In genomic region chr13:78827471-78827870, GRCh38 we compare ENCODE assay signal across 2 cellular contexts.
TF ChIP-seq lines count a peak whose summit lies in the region.

No MANE protein-coding gene starts in this region.

TF ChIP-seq in SK-N-SH, 30 proteins besides CTCF, POLR2A, EP300 and RAD21 (continued from another document):
- peak; percentile 32; the same call in 1 of the 2 replicates for TF ChIP-seq USF1 (IDR thresholded peaks at IDR 0.05; ENCODE audit: borderline replicate concordance, low read depth)

TF ChIP-seq in SK-N-SH treated with all-trans-retinoic acid at 6 μM for 48 hours, 23 proteins besides CTCF, POLR2A, EP300 and RAD21 (continued from another document):
- TF ChIP-seq PATZ1 (CRISPR knock-in tag; IDR thresholded peaks at IDR 0.05; ENCODE audit: borderline replicate concordance) (no peak), CREB5 (CRISPR knock-in tag; IDR thresholded peaks at IDR 0.05; ENCODE audit: low read depth) (no peak), ZFP30 (CRISPR knock-in tag; IDR thresholded peaks at IDR 0.05) (no peak), ZNF70 (CRISPR knock-in tag; IDR thresholded peaks at IDR 0.05) (no peak), TSHZ2 (CRISPR knock-in tag; IDR thresholded peaks at IDR 0.05) (no peak), POU6F1 (CRISPR knock-in tag; IDR thresholded peaks at IDR 0.05; ENCODE audit: borderline replicate concordance, low read depth) (no peak), ESRRG (CRISPR knock-in tag; IDR thresholded peaks at IDR 0.05) (no peak), TCF4 (CRISPR knock-in tag; IDR thresholded peaks at IDR 0.05; ENCODE audit: borderline replicate concordance) (no peak)
TF ChIP-seq in SK-N-SH treated with all-trans-retinoic acid at 6 μM for 48 hours: peak in this region for 0.
